ENCODE assay signal across 8 cellular contexts in genomic region chr3:44712455-44713075, GRCh38. TPM values are rescaled to one million over a fixed set of nuclear protein-coding genes. Genes with fewer than 3 reads are reported as not detected.
DNase-seq lines count a peak whose midpoint lies in the region; ATAC-seq and TF ChIP-seq lines count a peak whose summit lies in the region.

Gene ZNF502, plus strand, starts transcription at chr3:44712660. Its CDS starts 7,602 bp downstream, at chr3:44720262.

- DNase-seq in GM23338 (ENCODE audit: low spot score) (peak; percentile 95), Peyer's patch (peak; percentile 43 to 89 (median 88)), fibroblast of villous mesenchyme (ENCODE audit: low read depth) (peak; percentile 87), progenitor cell of endocrine pancreas (ENCODE audit: low spot score, unreplicated experiment) (no peak), type B pancreatic cell (ENCODE audit: extremely low spot score, unreplicated experiment) (no peak)
- peak; percentile 4 to 43 (median 12) for DNase-seq in activated naive CD4-positive, alpha-beta T cell (lab: John Stamatoyannopoulos, UW)
- peak; percentile 26 for DNase-seq in stimulated activated naive CD4-positive, alpha-beta T cell treated with Interleukin-2 at 50 U/mL for 16 hours (lab: John Stamatoyannopoulos, UW)

- peak; percentile 100 for ATAC-seq in GM23338

- peaks cover 10% of the 10 kb centered on the region for H3K36me3 ChIP-seq in GM23338 (ENCODE audit: insufficient read depth)
- peaks cover 0 to 3% (median 0%) of the 10 kb centered on the region in 3 donors for H3K36me3 ChIP-seq in Peyer's patch

- peak within 1 kb of the TSS; percentile 98 for H2AFZ ChIP-seq in GM23338

- H3K9me3 Mint-ChIP-seq in GM23338 (peaks cover 89% of the 10 kb centered on the region), nephron (peaks cover 30% of the 10 kb centered on the region), progenitor cell of endocrine pancreas (ENCODE audit: low read depth) (peaks cover 32% of the 10 kb centered on the region), type B pancreatic cell (no peaks in the 10 kb centered on the region)

- H3K79me2 ChIP-seq in GM23338 (replicated peaks; ENCODE audit: insufficient read depth) = peaks cover 8% of the 10 kb centered on the region; the same call in 1 of the 2 replicates

- H3F3A ChIP-seq in GM23338 (replicated peaks; ENCODE audit: low read depth) = no peaks in the 10 kb centered on the region

- H3K4me1 ChIP-seq in GM23338 (ENCODE audit: insufficient read depth) (no peaks in the 10 kb centered on the region), Peyer's patch (no peaks in the 10 kb centered on the region)

- TF ChIP-seq CTCF in GM23338 (conservative IDR thresholded peaks at IDR 0.05; ENCODE audit: low read depth in 2 of 2) (peak in 1 of 2 experiments; percentile 27; a peak in 3 of 4 replicates), Peyer's patch (IDR thresholded peaks at IDR 0.05) (peak in 3 of 6 experiments; percentile 48 to 59 (median 50)), fibroblast of villous mesenchyme (IDR thresholded peaks at IDR 0.05; ENCODE audit: insufficient read depth, low read depth, low read length) (peak; percentile 41), nephron (IDR thresholded peaks at IDR 0.05; ENCODE audit: unreplicated experiment in 3 of 3) (no peak), progenitor cell of endocrine pancreas (IDR thresholded peaks at IDR 0.05; ENCODE audit: unreplicated experiment) (no peak), type B pancreatic cell (conservative IDR thresholded peaks at IDR 0.05) (no peak)

- H4K20me1 ChIP-seq in GM23338 (replicated peaks; ENCODE audit: insufficient read depth) = no peaks in the 10 kb centered on the region

- H3K27me3 ChIP-seq in GM23338 (ENCODE audit: insufficient read depth) (no peaks in the 10 kb centered on the region), Peyer's patch (no peaks in the 10 kb centered on the region)

- peaks cover 0 to 11% (median 5%) of the 10 kb centered on the region in 4 donors for H3K9me3 ChIP-seq in Peyer's patch

- H3K4me2 ChIP-seq in GM23338 = peak within 1 kb of the TSS; percentile 82

- TF ChIP-seq POLR2A in Peyer's patch (IDR thresholded peaks at IDR 0.05) = no peak

- H3K27me3 Mint-ChIP-seq in GM23338 (ENCODE audit: insufficient read depth, low read depth, poor library complexity) (no peaks in the 10 kb centered on the region), nephron (ENCODE audit: low read depth) (peaks cover 3% of the 10 kb centered on the region), progenitor cell of endocrine pancreas (no peaks in the 10 kb centered on the region), type B pancreatic cell (peaks cover 4% of the 10 kb centered on the region)

- H3K4me3 ChIP-seq in GM23338 = peak within 1 kb of the TSS; percentile 81
- peak within 1 kb of the TSS; percentile 51 to 85 (median 61) for H3K4me3 ChIP-seq in Peyer's patch
- H3K4me3 ChIP-seq in fibroblast of villous mesenchyme (ENCODE audit: low read depth, low read length) = peak within 1 kb of the TSS; percentile 91

- H3K27ac Mint-ChIP-seq in GM23338 = peak within 1 kb of the TSS; percentile 88
- no peak within 1 kb of the TSS for H3K27ac Mint-ChIP-seq in nephron
- no peak within 1 kb of the TSS for H3K27ac Mint-ChIP-seq in progenitor cell of endocrine pancreas
- H3K27ac Mint-ChIP-seq in type B pancreatic cell = no peak within 1 kb of the TSS

- H3K9me2 ChIP-seq in GM23338 (ENCODE audit: insufficient read depth) = peaks cover 21% of the 10 kb centered on the region

- peaks cover 62% of the 10 kb centered on the region for H3K36me3 Mint-ChIP-seq in GM23338 (ENCODE audit: low read depth)
- H3K36me3 Mint-ChIP-seq in nephron (ENCODE audit: low read depth) = peaks cover 4% of the 10 kb centered on the region
- peaks cover 3% of the 10 kb centered on the region for H3K36me3 Mint-ChIP-seq in progenitor cell of endocrine pancreas (ENCODE audit: insufficient read depth)
- H3K36me3 Mint-ChIP-seq in type B pancreatic cell = no peaks in the 10 kb centered on the region

- no peaks in the 10 kb centered on the region; the same call in 2 of the 3 replicates for H3K4me1 Mint-ChIP-seq in GM23338
- no peaks in the 10 kb centered on the region for H3K4me1 Mint-ChIP-seq in nephron
- H3K4me1 Mint-ChIP-seq in progenitor cell of endocrine pancreas (ENCODE audit: low read depth) = no peaks in the 10 kb centered on the region
- H3K4me1 Mint-ChIP-seq in type B pancreatic cell (ENCODE audit: unreplicated experiment) = no peaks in the 10 kb centered on the region

- H3K27ac ChIP-seq in GM23338 (ENCODE audit: low read depth) (peak within 1 kb of the TSS; percentile 83; the same call in 1 of the 2 replicates), Peyer's patch (peak within 1 kb of the TSS; percentile 19 to 70 (median 44))

- H3K4me3 Mint-ChIP-seq in GM23338 = peak within 1 kb of the TSS; percentile 97
- H3K4me3 Mint-ChIP-seq in nephron = peak within 1 kb of the TSS; percentile 51 to 80 (median 66)
- H3K4me3 Mint-ChIP-seq in progenitor cell of endocrine pancreas (ENCODE audit: low read depth) = no peak within 1 kb of the TSS
- H3K4me3 Mint-ChIP-seq in type B pancreatic cell = no peak within 1 kb of the TSS

TF ChIP-seq in GM23338, 12 proteins besides CTCF, POLR2A, EP300 and RAD21:
- no peak for TF ChIP-seq JUNB (IDR thresholded peaks at IDR 0.05; ENCODE audit: unreplicated experiment)
- peak; percentile 66; the same call in 1 of the 2 replicates for TF ChIP-seq POLR2AphosphoS5 (IDR thresholded peaks at IDR 0.05; ENCODE audit: low read depth)
- TF ChIP-seq CREB1 (CRISPR knock-in tag; IDR thresholded peaks at IDR 0.05; ENCODE audit: low read depth) = peak; percentile 96
- TF ChIP-seq, protein P1, sequence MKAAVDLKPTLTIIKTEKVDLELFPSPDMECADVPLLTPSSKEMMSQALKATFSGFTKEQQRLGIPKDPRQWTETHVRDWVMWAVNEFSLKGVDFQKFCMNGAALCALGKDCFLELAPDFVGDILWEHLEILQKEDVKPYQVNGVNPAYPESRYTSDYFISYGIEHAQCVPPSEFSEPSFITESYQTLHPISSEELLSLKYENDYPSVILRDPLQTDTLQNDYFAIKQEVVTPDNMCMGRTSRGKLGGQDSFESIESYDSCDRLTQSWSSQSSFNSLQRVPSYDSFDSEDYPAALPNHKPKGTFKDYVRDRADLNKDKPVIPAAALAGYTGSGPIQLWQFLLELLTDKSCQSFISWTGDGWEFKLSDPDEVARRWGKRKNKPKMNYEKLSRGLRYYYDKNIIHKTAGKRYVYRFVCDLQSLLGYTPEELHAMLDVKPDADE (IDR thresholded peaks at IDR 0.05) = peak; percentile 84

RNA-seq across cellular contexts. Expression of gene ZNF502, which starts in this region (rescaled TPM):
- 3.2 and 4.7 TPM in 2 replicates for total RNA-seq in GM23338 (2014; rRNA removed; shearing (Covaris generic))
- polyA plus RNA-seq in GM23338 (2016; fragmentation: Nextera tagmentation; extraction: Ambion mirVana) = 1.7 and 2.9 TPM in 2 replicates
- total RNA-seq in Peyer's patch (1 to 10 TPM; 2.3 to 5.0 (median 3.5) TPM), fibroblast of villous mesenchyme (4.2 and 6.9 TPM in 2 replicates), progenitor cell of endocrine pancreas (not detected in 2 replicates), type B pancreatic cell (ENCODE audit: low replicate concordance) (0.14 TPM in 1 of 2 replicates, not detected in the other)

Comparison
In these comparisons a context has a peak if more than half of its experiments do, and no peak if none do; other contexts are left out.
1. DNase-seq: peak in GM23338 (single experiment), Peyer's patch (3 of 3), activated naive CD4-positive, alpha-beta T cell (4 of 4), fibroblast of villous mesenchyme (single experiment) and stimulated activated naive CD4-positive, alpha-beta T cell treated with Interleukin-2 at 50 U/mL for 16 hours (single experiment); none in progenitor cell of endocrine pancreas (single experiment) and type B pancreatic cell (single experiment).
2. H3K4me3 Mint-ChIP-seq: peak in GM23338 (single experiment) and nephron (3 of 3); none in progenitor cell of endocrine pancreas (single experiment) and type B pancreatic cell (single experiment).
3. Peak in every context shown above with its lines, with median percentiles within 50 percentile points of each other: H3K4me3 ChIP-seq.